In genomic region chr14:45150386-45150890, GRCh38 we compare ENCODE assay signal across 28 cellular contexts.
"Had no signal": no experiment of that assay in that cellular context is flagged by ENCODE, and none has a peak within 500 bp of the region (broad histone marks: within the 10 kb centered on the region; RNA-seq: fewer than 3 reads in every experiment).

No MANE protein-coding gene starts in this region.

- DNase-seq: hypothalamus; immature natural killer cell; kidney; left colon; left lung; lower lobe of right lung; mesendoderm; naive thymus-derived CD4-positive, alpha-beta T cell; nucleus accumbens; pancreas; posterior cingulate gyrus; retina; right cardiac atrium; sigmoid colon; small intestine; spleen; stimulated activated CD4-positive, alpha-beta T cell treated with anti-CD3 and anti-CD28 coated beads, Interleukin-4, amount 100 ng/mL, for 24 hours; stimulated activated naive CD4-positive, alpha-beta T cell; tibial artery; trophoblast cell; upper lobe of right lung had no signal

- H3K4me3 Mint-ChIP-seq: immature natural killer cell; mesothelial cell of epicardium; naive thymus-derived CD4-positive, alpha-beta T cell; natural killer cell treated with Interleukin-12 subunit alpha and Interleukin-12 subunit beta and Interleukin-15 and Interleukin-18, amount 100 ng/mL, for 72 hours; stimulated activated effector memory CD8-positive, alpha-beta T cell treated with anti-CD3 and anti-CD28 coated beads, Interleukin-12 subunit alpha, Interleukin-12 subunit beta, amount 100 ng/mL, for 72 hours; stimulated activated naive CD8-positive, alpha-beta T cell treated with anti-CD3 and anti-CD28 coated beads, Interleukin-15, Interleukin-2, amounts not matched to agents 100 ng/mL and 50 ng/mL, for 24 hours had no signal

- H3K9me3 ChIP-seq: left lung, lower lobe of right lung, pancreas, prostate gland, sigmoid colon, spleen, suprapubic skin, thoracic aorta, tibial artery, upper lobe of right lung had no signal

- ATAC-seq: left colon; left lung; lower lobe of right lung; naive thymus-derived CD4-positive, alpha-beta T cell; natural killer cell treated with Interleukin-12 subunit alpha and Interleukin-12 subunit beta and Interleukin-15 and Interleukin-18, amount 100 ng/mL, for 72 hours; pancreas; right cardiac atrium; stimulated activated effector memory CD8-positive, alpha-beta T cell treated with anti-CD3 and anti-CD28 coated beads, Interleukin-12 subunit alpha, Interleukin-12 subunit beta, amount 100 ng/mL, for 72 hours; upper lobe of right lung had no signal

- H3K9me3 Mint-ChIP-seq: immature natural killer cell; mesothelial cell of epicardium; naive thymus-derived CD4-positive, alpha-beta T cell; natural killer cell treated with Interleukin-12 subunit alpha and Interleukin-12 subunit beta and Interleukin-15 and Interleukin-18, amount 100 ng/mL, for 72 hours; stimulated activated effector memory CD8-positive, alpha-beta T cell treated with anti-CD3 and anti-CD28 coated beads, Interleukin-12 subunit alpha, Interleukin-12 subunit beta, amount 100 ng/mL, for 72 hours; stimulated activated naive CD8-positive, alpha-beta T cell treated with anti-CD3 and anti-CD28 coated beads, Interleukin-15, Interleukin-2, amounts not matched to agents 100 ng/mL and 50 ng/mL, for 24 hours had no signal

- H3K4me1 Mint-ChIP-seq: immature natural killer cell; mesothelial cell of epicardium; stimulated activated effector memory CD8-positive, alpha-beta T cell treated with anti-CD3 and anti-CD28 coated beads, Interleukin-12 subunit alpha, Interleukin-12 subunit beta, amount 100 ng/mL, for 72 hours had no signal

- H3K4me3 ChIP-seq: left lung, lower lobe of right lung, pancreas, prostate gland, sigmoid colon, spleen, suprapubic skin, thoracic aorta, tibial artery, upper lobe of right lung had no signal

- H3K27me3 ChIP-seq: left lung, pancreas, sigmoid colon, spleen, suprapubic skin, tibial artery, upper lobe of right lung had no signal

- H3K27me3 Mint-ChIP-seq: naive thymus-derived CD4-positive, alpha-beta T cell; natural killer cell treated with Interleukin-12 subunit alpha and Interleukin-12 subunit beta and Interleukin-15 and Interleukin-18, amount 100 ng/mL, for 72 hours; stimulated activated naive CD8-positive, alpha-beta T cell treated with anti-CD3 and anti-CD28 coated beads, Interleukin-15, Interleukin-2, amounts not matched to agents 100 ng/mL and 50 ng/mL, for 24 hours had no signal

- H3K27ac ChIP-seq: left lung, lower lobe of right lung, pancreas, prostate gland, sigmoid colon, spleen, suprapubic skin, thoracic aorta, tibial artery, upper lobe of right lung had no signal

- H3K27ac Mint-ChIP-seq: immature natural killer cell; mesothelial cell of epicardium; natural killer cell treated with Interleukin-12 subunit alpha and Interleukin-12 subunit beta and Interleukin-15 and Interleukin-18, amount 100 ng/mL, for 72 hours; stimulated activated effector memory CD8-positive, alpha-beta T cell treated with anti-CD3 and anti-CD28 coated beads, Interleukin-12 subunit alpha, Interleukin-12 subunit beta, amount 100 ng/mL, for 72 hours; stimulated activated naive CD8-positive, alpha-beta T cell treated with anti-CD3 and anti-CD28 coated beads, Interleukin-15, Interleukin-2, amounts not matched to agents 100 ng/mL and 50 ng/mL, for 24 hours had no signal

- H3K4me1 ChIP-seq: left lung, lower lobe of right lung, pancreas, prostate gland, sigmoid colon, spleen, suprapubic skin, tibial artery, upper lobe of right lung had no signal

- H3K36me3 ChIP-seq: left lung, lower lobe of right lung, pancreas, prostate gland, thoracic aorta, upper lobe of right lung had no signal
